6 cellular contexts compared by ENCODE assay signal in genomic region chr10:100968839-100969174, GRCh38. TPM values are rescaled to one million over a fixed set of nuclear protein-coding genes. Genes with fewer than 3 reads are reported as not detected.
A peak's percentile ranks its signal among the peaks of the same experiment; 100 is the strongest.
DNase-seq lines count a peak whose midpoint lies in the region; ATAC-seq, FAIRE-seq and TF ChIP-seq lines count a peak whose summit lies in the region.

No MANE protein-coding gene starts in this region.

- H3K9me3 Mint-ChIP-seq in CD4-positive, alpha-beta memory T cell: no peaks in the 10 kb centered on the region
- H3K9me3 Mint-ChIP-seq in activated T-helper 2 cell treated with anti-CD3 and anti-CD28 coated beads, Interferon-gamma antibody, Interleukin-2, Interleukin-4, amounts not matched to agents 10 μg/mL and 5 μg/mL and 100 μg/mL, durations not matched to agents 14 hours and 24 hours and 36 hours: no peaks in the 10 kb centered on the region

- H3K27ac Mint-ChIP-seq in CD4-positive, alpha-beta memory T cell: peak overlapping the region in 2 of 7 donors; percentile 43 to 64
- no peak overlapping the region for H3K27ac Mint-ChIP-seq in activated T-helper 2 cell treated with anti-CD3 and anti-CD28 coated beads, Interferon-gamma antibody, Interleukin-2, Interleukin-4, amounts not matched to agents 10 μg/mL and 5 μg/mL and 100 μg/mL, durations not matched to agents 14 hours and 24 hours and 36 hours

- H3K4me1 Mint-ChIP-seq in CD4-positive, alpha-beta memory T cell: peaks cover 4 to 23% (median 14%) of the 10 kb centered on the region in 4 donors
- H3K4me1 Mint-ChIP-seq in activated T-helper 2 cell treated with anti-CD3 and anti-CD28 coated beads, Interferon-gamma antibody, Interleukin-2, Interleukin-4, amounts not matched to agents 10 μg/mL and 5 μg/mL and 100 μg/mL, durations not matched to agents 14 hours and 24 hours and 36 hours (ENCODE audit: low read depth): peaks cover 2% of the 10 kb centered on the region

- CTCF ChIA-PET in CD4-positive, alpha-beta memory T cell (lab: Charles Lee; ENCODE audit: partially characterized antibody): interaction anchor here (0.6 to 7.0 kb wide), 6 partner anchors 11 to 73 kb away, joined by 3 to 60 read pairs (median 5); partner anchors contain the start of gene LZTS2

- intact Hi-C loops in CD4-positive, alpha-beta memory T cell (cut with micrococcal nuclease): loop anchor here (2.0 kb wide), 1 partner anchor 46 kb away; no protein-coding TSS in a partner anchor
- intact Hi-C loops in activated T-helper 2 cell treated with anti-CD3 and anti-CD28 coated beads, Interferon-gamma antibody, Interleukin-2, Interleukin-4, amounts not matched to agents 10 μg/mL and 5 μg/mL and 100 μg/mL, durations not matched to agents 14 hours and 24 hours and 36 hours (cut with micrococcal nuclease): loop anchor here (5.0 kb wide), 1 partner anchor 43 kb away; no protein-coding TSS in a partner anchor

- POLR2A ChIA-PET in CD4-positive, alpha-beta memory T cell (lab: Charles Lee; ENCODE audit: partially characterized antibody): interaction anchor here (0.9 to 1.9 kb wide), 2 partner anchors 28 to 45 kb away, joined by 3 to 8 read pairs; no protein-coding TSS in a partner anchor

- no peaks in the 10 kb centered on the region for H3K27me3 Mint-ChIP-seq in CD4-positive, alpha-beta memory T cell
- H3K27me3 Mint-ChIP-seq in activated T-helper 2 cell treated with anti-CD3 and anti-CD28 coated beads, Interferon-gamma antibody, Interleukin-2, Interleukin-4, amounts not matched to agents 10 μg/mL and 5 μg/mL and 100 μg/mL, durations not matched to agents 14 hours and 24 hours and 36 hours (ENCODE audit: low read depth): no peaks in the 10 kb centered on the region

- no peaks in the 10 kb centered on the region for H3K27me3 ChIP-seq in CD4-positive, alpha-beta memory T cell (ENCODE audit: insufficient read depth, low read length)

- no peak for TF ChIP-seq POLR2A in GM12892 (IDR thresholded peaks at IDR 0.05; ENCODE audit: low read depth, low read length)

- DNase-seq in CD4-positive, alpha-beta memory T cell: no peak
- no peak for DNase-seq in activated T-helper 2 cell treated with anti-CD3 and anti-CD28 coated beads, Interferon-gamma antibody, Interleukin-2, Interleukin-4, amounts not matched to agents 10 μg/mL and 5 μg/mL and 100 μg/mL, durations not matched to agents 14 hours and 24 hours and 36 hours (ENCODE audit: low spot score)
- DNase-seq in GM12892 (ENCODE audit: insufficient read length) (no peak), nucleus accumbens (lab: John Stamatoyannopoulos, UW) (no peak)

- 0 to 44% methylated on average over 1 to 8 of the region's 9 CpGs for WGBS in mesodermal cell (ENCODE audit: insufficient coverage in 2 of 2), 2 experiments

- FAIRE-seq in GM12892 (lab: Jason Lieb, UNC): no peak

- no peak overlapping the region for H3K4me3 ChIP-seq in CD4-positive, alpha-beta memory T cell (ENCODE audit: low read length in 2 of 2)
- H3K4me3 ChIP-seq in mesodermal cell (ENCODE audit: extremely low read depth, insufficient read depth, low read length, poor library complexity, severe bottlenecking): peak overlapping the region; percentile 64

- no peaks in the 10 kb centered on the region for H3K36me3 ChIP-seq in CD4-positive, alpha-beta memory T cell (ENCODE audit: insufficient read depth, low read length)
- peaks cover 19% of the 10 kb centered on the region for H3K36me3 ChIP-seq in mesodermal cell (ENCODE audit: control insufficient read depth, insufficient read depth, low read length)

- peak overlapping the region; percentile 46 to 81 (median 74) for H3K4me3 Mint-ChIP-seq in CD4-positive, alpha-beta memory T cell
- H3K4me3 Mint-ChIP-seq in activated T-helper 2 cell treated with anti-CD3 and anti-CD28 coated beads, Interferon-gamma antibody, Interleukin-2, Interleukin-4, amounts not matched to agents 10 μg/mL and 5 μg/mL and 100 μg/mL, durations not matched to agents 14 hours and 24 hours and 36 hours (ENCODE audit: low read depth): peak overlapping the region; percentile 70

- no peaks in the 10 kb centered on the region for H3K9me3 ChIP-seq in CD4-positive, alpha-beta memory T cell (ENCODE audit: control insufficient read depth in 1 of 2, low read length in 2 of 2)
- no peaks in the 10 kb centered on the region for H3K9me3 ChIP-seq in mesodermal cell (ENCODE audit: control insufficient read depth, low read length)

- no peak for ATAC-seq in GM19351 (IDR thresholded peaks at IDR 0.05; ENCODE audit: unreplicated experiment)

- no peak overlapping the region for H3K27ac ChIP-seq in CD4-positive, alpha-beta memory T cell (ENCODE audit: low read depth, low read length)
- H3K27ac ChIP-seq in mesodermal cell (ENCODE audit: low read depth, low read length, severe bottlenecking): no peak overlapping the region

- H3K36me3 Mint-ChIP-seq in CD4-positive, alpha-beta memory T cell: peaks cover 3 to 12% of the 10 kb centered on the region in 2 donors
- H3K36me3 Mint-ChIP-seq in activated T-helper 2 cell treated with anti-CD3 and anti-CD28 coated beads, Interferon-gamma antibody, Interleukin-2, Interleukin-4, amounts not matched to agents 10 μg/mL and 5 μg/mL and 100 μg/mL, durations not matched to agents 14 hours and 24 hours and 36 hours (ENCODE audit: low read depth): peaks cover 2% of the 10 kb centered on the region

- H3K4me1 ChIP-seq in CD4-positive, alpha-beta memory T cell (ENCODE audit: insufficient read depth, low read length): peaks cover 18% of the 10 kb centered on the region
- no peaks in the 10 kb centered on the region for H3K4me1 ChIP-seq in mesodermal cell (ENCODE audit: control insufficient read depth, insufficient read depth, low read length, poor library complexity, severe bottlenecking)

RNA-seq across cellular contexts. Expression of gene SEMA4G, which starts 0.5 kb away (rescaled TPM):
- total RNA-seq in CD4-positive, alpha-beta memory T cell: 1 to 10 TPM; 1.1 to 1.4 TPM
- polyA plus RNA-seq in CD4-positive, alpha-beta memory T cell: under 1 TPM in 1 of 2 donors, not detected in 1; 0.26 TPM
- 1.3 and 1.6 TPM in 2 replicates for total RNA-seq in activated T-helper 2 cell treated with anti-CD3 and anti-CD28 coated beads, Interferon-gamma antibody, Interleukin-2, Interleukin-4, amounts not matched to agents 10 μg/mL and 5 μg/mL and 100 μg/mL, durations not matched to agents 14 hours and 24 hours and 36 hours
- 11.6 TPM for polyA plus RNA-seq in mesodermal cell (2013, experiment 1 of 2)
- 8.9 TPM for polyA plus RNA-seq in mesodermal cell (2013, experiment 2 of 2)
- 1.2 TPM for polyA plus RNA-seq in GM12892 (2012; ENCODE audit: missing spikeins)

RNA-seq across cellular contexts. Expression of gene MRPL43, which starts 18.5 kb away (rescaled TPM):
- 10 to 100 TPM; 65.8 to 71.6 TPM for total RNA-seq in CD4-positive, alpha-beta memory T cell
- 100 to 1,000 TPM; 110 to 114 TPM for polyA plus RNA-seq in CD4-positive, alpha-beta memory T cell
- 62.7 TPM in 2 replicates for total RNA-seq in activated T-helper 2 cell treated with anti-CD3 and anti-CD28 coated beads, Interferon-gamma antibody, Interleukin-2, Interleukin-4, amounts not matched to agents 10 μg/mL and 5 μg/mL and 100 μg/mL, durations not matched to agents 14 hours and 24 hours and 36 hours
- 85.5 TPM for polyA plus RNA-seq in mesodermal cell (2013, experiment 1 of 2)
- polyA plus RNA-seq in mesodermal cell (2013, experiment 2 of 2): 71.0 TPM
- polyA plus RNA-seq in GM12892 (2012; ENCODE audit: missing spikeins): 59.4 TPM

RNA-seq across cellular contexts. Expression of gene TWNK, which starts 18.5 kb away (rescaled TPM):
- total RNA-seq in CD4-positive, alpha-beta memory T cell: 10 to 100 TPM; 11.5 to 14.3 TPM
- polyA plus RNA-seq in CD4-positive, alpha-beta memory T cell: 10 to 100 TPM in 1 of 2 donors, 1 to 10 TPM in 1; 5.0 to 10.3 TPM
- 25.9 and 27.2 TPM in 2 replicates for total RNA-seq in activated T-helper 2 cell treated with anti-CD3 and anti-CD28 coated beads, Interferon-gamma antibody, Interleukin-2, Interleukin-4, amounts not matched to agents 10 μg/mL and 5 μg/mL and 100 μg/mL, durations not matched to agents 14 hours and 24 hours and 36 hours
- polyA plus RNA-seq in mesodermal cell (2013, experiment 1 of 2): 10.7 TPM
- 10.3 TPM for polyA plus RNA-seq in mesodermal cell (2013, experiment 2 of 2)
- 13.5 TPM for polyA plus RNA-seq in GM12892 (2012; ENCODE audit: missing spikeins)

RNA-seq across cellular contexts. Expression of gene LZTS2, which starts 30.8 kb away (rescaled TPM):
- total RNA-seq in CD4-positive, alpha-beta memory T cell: 10 to 100 TPM; 33.4 to 33.9 TPM
- 10 to 100 TPM in 1 of 2 donors, 1 to 10 TPM in 1; 8.4 to 19.9 TPM for polyA plus RNA-seq in CD4-positive, alpha-beta memory T cell
- 19.2 and 22.2 TPM in 2 replicates for total RNA-seq in activated T-helper 2 cell treated with anti-CD3 and anti-CD28 coated beads, Interferon-gamma antibody, Interleukin-2, Interleukin-4, amounts not matched to agents 10 μg/mL and 5 μg/mL and 100 μg/mL, durations not matched to agents 14 hours and 24 hours and 36 hours
- 88.5 TPM for polyA plus RNA-seq in mesodermal cell (2013, experiment 1 of 2)
- polyA plus RNA-seq in mesodermal cell (2013, experiment 2 of 2): 68.7 TPM
- 4.3 TPM for polyA plus RNA-seq in GM12892 (2012; ENCODE audit: missing spikeins)

RNA-seq across cellular contexts. Expression of gene SLF2, which starts 56.0 kb away (rescaled TPM):
- total RNA-seq in CD4-positive, alpha-beta memory T cell: 10 to 100 TPM; 46.3 to 49.3 TPM
- polyA plus RNA-seq in CD4-positive, alpha-beta memory T cell: 10 to 100 TPM in 1 of 2 donors, 1 to 10 TPM in 1; 5.9 to 18.3 TPM
- 32.2 and 34.0 TPM in 2 replicates for total RNA-seq in activated T-helper 2 cell treated with anti-CD3 and anti-CD28 coated beads, Interferon-gamma antibody, Interleukin-2, Interleukin-4, amounts not matched to agents 10 μg/mL and 5 μg/mL and 100 μg/mL, durations not matched to agents 14 hours and 24 hours and 36 hours
- polyA plus RNA-seq in mesodermal cell (2013, experiment 1 of 2): 28.2 TPM
- 26.9 TPM for polyA plus RNA-seq in mesodermal cell (2013, experiment 2 of 2)
- 16.2 TPM for polyA plus RNA-seq in GM12892 (2012; ENCODE audit: missing spikeins)
